ENCODE assay signal across 1 cellular context in the genomic region with DNA sequence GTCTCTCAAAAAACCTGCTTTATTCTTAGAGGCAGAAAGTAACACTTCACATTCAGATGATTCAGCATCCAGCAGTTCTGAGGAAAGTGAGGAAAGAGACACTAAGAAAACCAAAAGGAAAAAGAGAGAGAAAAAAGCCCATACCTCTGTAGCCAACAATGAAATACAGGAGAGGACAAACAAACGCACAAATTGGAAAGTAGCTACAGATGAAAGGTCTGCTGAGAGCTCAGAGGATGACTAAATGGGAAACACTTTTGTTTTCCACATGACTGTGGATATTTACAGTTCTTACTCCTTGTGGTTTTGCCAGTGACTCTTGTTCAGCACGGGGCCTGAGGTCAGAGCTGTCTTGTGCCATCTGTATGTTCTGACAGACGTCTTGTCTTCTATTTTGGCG.
TF ChIP-seq lines count a peak whose summit lies in the region.

No MANE protein-coding gene starts in this region.

TF ChIP-seq in K562, 482 proteins besides CTCF, POLR2A, EP300 and RAD21:
- TF ChIP-seq HNRNPUL1 (IDR thresholded peaks at IDR 0.05; ENCODE audit: low read length) (no peak), EGR1 (conservative IDR thresholded peaks at IDR 0.05) (no peak), ZNF316 (IDR thresholded peaks at IDR 0.05) (peak; percentile 43), C11orf30 (IDR thresholded peaks at IDR 0.05; ENCODE audit: low read depth) (peak; percentile 55; the same call in 1 of the 2 replicates), ZNF354B (CRISPR knock-in tag; IDR thresholded peaks at IDR 0.05) (no peak), ELF4 (CRISPR knock-in tag; IDR thresholded peaks at IDR 0.05) (no peak), ZFP91 (CRISPR knock-in tag; IDR thresholded peaks at IDR 0.05) (no peak), KLF13 (tag; IDR thresholded peaks at IDR 0.05; ENCODE audit: borderline replicate concordance, low read depth) (no peak), FOSL1 (tag; conservative IDR thresholded peaks at IDR 0.05) (peak; percentile 34; the same call in 1 of the 2 replicates), ZKSCAN1 (IDR thresholded peaks at IDR 0.05; ENCODE audit: low read depth, low read length) (no peak), MEF2A (IDR thresholded peaks at IDR 0.05; ENCODE audit: control insufficient read depth, low read depth, low read length) (no peak), ZNF76 (CRISPR knock-in tag; IDR thresholded peaks at IDR 0.05; ENCODE audit: borderline replicate concordance) (no peak), TAF15 (IDR thresholded peaks at IDR 0.05; ENCODE audit: low read depth, low read length) (no peak), ZNF589 (CRISPR knock-in tag; IDR thresholded peaks at IDR 0.05; ENCODE audit: low read depth) (no peak), BHLHE40 (IDR thresholded peaks at IDR 0.05; ENCODE audit: low read length) (0 out of 2 replicates have a peak, but pooled peaks have one; percentile 39), MCM7 (IDR thresholded peaks at IDR 0.05) (no peak), MYBL2 (IDR thresholded peaks at IDR 0.05; ENCODE audit: low read depth) (no peak), MYBL2 (CRISPR knock-in tag; IDR thresholded peaks at IDR 0.05; ENCODE audit: borderline replicate concordance) (no peak), MITF (IDR thresholded peaks at IDR 0.05) (no peak), FOS (IDR thresholded peaks at IDR 0.05; ENCODE audit: extremely low read depth, insufficient read length) (no peak), CREB3 (tag; conservative IDR thresholded peaks at IDR 0.05; ENCODE audit: low read depth) (no peak), TCF7 (IDR thresholded peaks at IDR 0.05; ENCODE audit: borderline replicate concordance) (no peak), CREBBP (IDR thresholded peaks at IDR 0.05; ENCODE audit: low read depth, low read length) (no peak)
- TF ChIP-seq, protein P1, sequence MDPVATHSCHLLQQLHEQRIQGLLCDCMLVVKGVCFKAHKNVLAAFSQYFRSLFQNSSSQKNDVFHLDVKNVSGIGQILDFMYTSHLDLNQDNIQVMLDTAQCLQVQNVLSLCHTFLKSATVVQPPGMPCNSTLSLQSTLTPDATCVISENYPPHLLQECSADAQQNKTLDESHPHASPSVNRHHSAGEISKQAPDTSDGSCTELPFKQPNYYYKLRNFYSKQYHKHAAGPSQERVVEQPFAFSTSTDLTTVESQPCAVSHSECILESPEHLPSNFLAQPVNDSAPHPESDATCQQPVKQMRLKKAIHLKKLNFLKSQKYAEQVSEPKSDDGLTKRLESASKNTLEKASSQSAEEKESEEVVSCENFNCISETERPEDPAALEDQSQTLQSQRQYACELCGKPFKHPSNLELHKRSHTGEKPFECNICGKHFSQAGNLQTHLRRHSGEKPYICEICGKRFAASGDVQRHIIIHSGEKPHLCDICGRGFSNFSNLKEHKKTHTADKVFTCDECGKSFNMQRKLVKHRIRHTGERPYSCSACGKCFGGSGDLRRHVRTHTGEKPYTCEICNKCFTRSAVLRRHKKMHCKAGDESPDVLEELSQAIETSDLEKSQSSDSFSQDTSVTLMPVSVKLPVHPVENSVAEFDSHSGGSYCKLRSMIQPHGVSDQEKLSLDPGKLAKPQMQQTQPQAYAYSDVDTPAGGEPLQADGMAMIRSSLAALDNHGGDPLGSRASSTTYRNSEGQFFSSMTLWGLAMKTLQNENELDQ (CRISPR knock-in tag; IDR thresholded peaks at IDR 0.05; ENCODE audit: borderline replicate concordance): no peak
- TF ChIP-seq, protein P2, sequence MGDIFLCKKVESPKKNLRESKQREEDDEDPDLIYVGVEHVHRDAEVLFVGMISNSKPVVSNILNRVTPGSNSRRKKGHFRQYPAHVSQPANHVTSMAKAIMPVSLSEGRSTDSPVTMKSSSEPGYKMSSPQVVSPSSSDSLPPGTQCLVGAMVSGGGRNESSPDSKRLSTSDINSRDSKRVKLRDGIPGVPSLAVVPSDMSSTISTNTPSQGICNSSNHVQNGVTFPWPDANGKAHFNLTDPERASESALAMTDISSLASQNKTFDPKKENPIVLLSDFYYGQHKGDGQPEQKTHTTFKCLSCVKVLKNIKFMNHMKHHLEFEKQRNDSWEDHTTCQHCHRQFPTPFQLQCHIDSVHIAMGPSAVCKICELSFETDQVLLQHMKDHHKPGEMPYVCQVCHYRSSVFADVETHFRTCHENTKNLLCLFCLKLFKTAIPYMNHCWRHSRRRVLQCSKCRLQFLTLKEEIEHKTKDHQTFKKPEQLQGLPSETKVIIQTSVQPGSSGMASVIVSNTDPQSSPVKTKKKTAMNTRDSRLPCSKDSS (IDR thresholded peaks at IDR 0.05; ENCODE audit: low read depth, partially characterized antibody): no peak
- TF ChIP-seq, protein P3, sequence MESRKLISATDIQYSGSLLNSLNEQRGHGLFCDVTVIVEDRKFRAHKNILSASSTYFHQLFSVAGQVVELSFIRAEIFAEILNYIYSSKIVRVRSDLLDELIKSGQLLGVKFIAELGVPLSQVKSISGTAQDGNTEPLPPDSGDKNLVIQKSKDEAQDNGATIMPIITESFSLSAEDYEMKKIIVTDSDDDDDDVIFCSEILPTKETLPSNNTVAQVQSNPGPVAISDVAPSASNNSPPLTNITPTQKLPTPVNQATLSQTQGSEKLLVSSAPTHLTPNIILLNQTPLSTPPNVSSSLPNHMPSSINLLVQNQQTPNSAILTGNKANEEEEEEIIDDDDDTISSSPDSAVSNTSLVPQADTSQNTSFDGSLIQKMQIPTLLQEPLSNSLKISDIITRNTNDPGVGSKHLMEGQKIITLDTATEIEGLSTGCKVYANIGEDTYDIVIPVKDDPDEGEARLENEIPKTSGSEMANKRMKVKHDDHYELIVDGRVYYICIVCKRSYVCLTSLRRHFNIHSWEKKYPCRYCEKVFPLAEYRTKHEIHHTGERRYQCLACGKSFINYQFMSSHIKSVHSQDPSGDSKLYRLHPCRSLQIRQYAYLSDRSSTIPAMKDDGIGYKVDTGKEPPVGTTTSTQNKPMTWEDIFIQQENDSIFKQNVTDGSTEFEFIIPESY (CRISPR knock-in tag; IDR thresholded peaks at IDR 0.05): no peak
- TF ChIP-seq, protein P4, sequence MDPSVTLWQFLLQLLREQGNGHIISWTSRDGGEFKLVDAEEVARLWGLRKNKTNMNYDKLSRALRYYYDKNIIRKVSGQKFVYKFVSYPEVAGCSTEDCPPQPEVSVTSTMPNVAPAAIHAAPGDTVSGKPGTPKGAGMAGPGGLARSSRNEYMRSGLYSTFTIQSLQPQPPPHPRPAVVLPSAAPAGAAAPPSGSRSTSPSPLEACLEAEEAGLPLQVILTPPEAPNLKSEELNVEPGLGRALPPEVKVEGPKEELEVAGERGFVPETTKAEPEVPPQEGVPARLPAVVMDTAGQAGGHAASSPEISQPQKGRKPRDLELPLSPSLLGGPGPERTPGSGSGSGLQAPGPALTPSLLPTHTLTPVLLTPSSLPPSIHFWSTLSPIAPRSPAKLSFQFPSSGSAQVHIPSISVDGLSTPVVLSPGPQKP (CRISPR knock-in tag; IDR thresholded peaks at IDR 0.05): no peak
- TF ChIP-seq, protein P5, sequence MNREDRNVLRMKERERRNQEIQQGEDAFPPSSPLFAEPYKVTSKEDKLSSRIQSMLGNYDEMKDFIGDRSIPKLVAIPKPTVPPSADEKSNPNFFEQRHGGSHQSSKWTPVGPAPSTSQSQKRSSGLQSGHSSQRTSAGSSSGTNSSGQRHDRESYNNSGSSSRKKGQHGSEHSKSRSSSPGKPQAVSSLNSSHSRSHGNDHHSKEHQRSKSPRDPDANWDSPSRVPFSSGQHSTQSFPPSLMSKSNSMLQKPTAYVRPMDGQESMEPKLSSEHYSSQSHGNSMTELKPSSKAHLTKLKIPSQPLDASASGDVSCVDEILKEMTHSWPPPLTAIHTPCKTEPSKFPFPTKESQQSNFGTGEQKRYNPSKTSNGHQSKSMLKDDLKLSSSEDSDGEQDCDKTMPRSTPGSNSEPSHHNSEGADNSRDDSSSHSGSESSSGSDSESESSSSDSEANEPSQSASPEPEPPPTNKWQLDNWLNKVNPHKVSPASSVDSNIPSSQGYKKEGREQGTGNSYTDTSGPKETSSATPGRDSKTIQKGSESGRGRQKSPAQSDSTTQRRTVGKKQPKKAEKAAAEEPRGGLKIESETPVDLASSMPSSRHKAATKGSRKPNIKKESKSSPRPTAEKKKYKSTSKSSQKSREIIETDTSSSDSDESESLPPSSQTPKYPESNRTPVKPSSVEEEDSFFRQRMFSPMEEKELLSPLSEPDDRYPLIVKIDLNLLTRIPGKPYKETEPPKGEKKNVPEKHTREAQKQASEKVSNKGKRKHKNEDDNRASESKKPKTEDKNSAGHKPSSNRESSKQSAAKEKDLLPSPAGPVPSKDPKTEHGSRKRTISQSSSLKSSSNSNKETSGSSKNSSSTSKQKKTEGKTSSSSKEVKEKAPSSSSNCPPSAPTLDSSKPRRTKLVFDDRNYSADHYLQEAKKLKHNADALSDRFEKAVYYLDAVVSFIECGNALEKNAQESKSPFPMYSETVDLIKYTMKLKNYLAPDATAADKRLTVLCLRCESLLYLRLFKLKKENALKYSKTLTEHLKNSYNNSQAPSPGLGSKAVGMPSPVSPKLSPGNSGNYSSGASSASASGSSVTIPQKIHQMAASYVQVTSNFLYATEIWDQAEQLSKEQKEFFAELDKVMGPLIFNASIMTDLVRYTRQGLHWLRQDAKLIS (CRISPR knock-in tag; IDR thresholded peaks at IDR 0.05): no peak
